ENCODE assay signal across 12 cellular contexts in the genomic region with DNA sequence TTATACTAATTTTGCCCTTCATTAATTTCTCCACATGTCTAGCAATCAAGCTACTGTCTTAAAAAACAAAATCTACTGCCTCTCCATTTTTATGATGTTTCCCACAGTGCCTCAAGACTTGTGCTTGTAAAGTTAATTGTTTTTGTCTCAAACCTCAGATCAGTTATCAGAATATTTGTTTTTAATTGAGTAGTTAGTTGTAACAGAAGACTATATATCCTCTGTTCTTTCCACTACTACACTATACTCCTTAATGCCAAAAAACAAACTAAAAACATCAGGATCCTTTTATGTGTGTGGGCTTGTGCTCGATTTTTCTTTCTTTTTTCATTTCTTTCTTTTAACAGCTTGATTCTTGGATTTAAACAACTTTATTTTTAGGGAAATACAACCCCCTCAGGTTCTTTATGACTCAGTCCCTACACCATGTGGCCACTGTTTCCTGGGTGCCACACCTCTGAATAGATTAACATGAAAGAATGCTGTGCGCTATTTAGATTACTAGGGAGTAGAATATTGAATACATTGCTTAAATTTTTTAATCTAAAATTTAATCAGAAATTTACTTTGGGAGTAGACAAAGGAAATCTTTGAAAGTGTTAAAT. TPM values are rescaled to one million over a fixed set of nuclear protein-coding genes. Genes with fewer than 3 reads are reported as not detected.
DNase-seq lines count a peak whose midpoint lies in the region; ATAC-seq, FAIRE-seq and TF ChIP-seq lines count a peak whose summit lies in the region.
"Had no signal": no experiment of that assay in that cellular context is flagged by ENCODE, and none has a peak within 500 bp of the region (broad histone marks: within the 10 kb centered on the region; RNA-seq: fewer than 3 reads in every experiment).

No MANE protein-coding gene starts in this region.

- no peaks in the 10 kb centered on the region for H3K9me1 ChIP-seq in keratinocyte (ENCODE audit: control insufficient read depth, extremely low read depth, insufficient read depth, low read length)

- H2AFZ ChIP-seq in keratinocyte (ENCODE audit: control insufficient read depth, low read length), result peak overlapping the region; percentile 83

- no peaks in the 10 kb centered on the region for H3K9me3 Mint-ChIP-seq in activated naive CD8-positive, alpha-beta T cell (ENCODE audit: low read depth)
- no peaks in the 10 kb centered on the region for H3K9me3 Mint-ChIP-seq in activated naive CD8-positive, alpha-beta T cell treated with anti-CD3 and anti-CD28 coated beads, Interleukin-2, amount 50 U/mL, for 24 hours
- no peaks in the 10 kb centered on the region for H3K9me3 Mint-ChIP-seq in type B pancreatic cell
- H3K9me3 Mint-ChIP-seq in naive thymus-derived CD8-positive, alpha-beta T cell, result no peaks in the 10 kb centered on the region
- no peaks in the 10 kb centered on the region for H3K9me3 Mint-ChIP-seq in activated naive CD4-positive, alpha-beta T cell treated with anti-CD3 and anti-CD28 coated beads, Interleukin-2, amount 10 ng/mL, durations not matched to agents 7 days and 5 days

- H3K27ac Mint-ChIP-seq in activated naive CD8-positive, alpha-beta T cell, result peak overlapping the region; percentile 50
- H3K27ac Mint-ChIP-seq in activated naive CD8-positive, alpha-beta T cell treated with anti-CD3 and anti-CD28 coated beads, Interleukin-2, amount 50 U/mL, for 24 hours, result no peak overlapping the region
- H3K27ac Mint-ChIP-seq in type B pancreatic cell, result peak overlapping the region; percentile 68
- H3K27ac Mint-ChIP-seq in naive thymus-derived CD8-positive, alpha-beta T cell, result no peak overlapping the region
- H3K27ac Mint-ChIP-seq in activated naive CD4-positive, alpha-beta T cell treated with anti-CD3 and anti-CD28 coated beads, Interleukin-2, amount 10 ng/mL, durations not matched to agents 7 days and 5 days, result no peak overlapping the region
- H3K27ac Mint-ChIP-seq: activated CD4-positive, alpha-beta T cell treated with anti-CD3 and anti-CD28 coated beads for 36 hours had no signal

- peaks cover 4% of the 10 kb centered on the region for H3K36me3 Mint-ChIP-seq in activated naive CD8-positive, alpha-beta T cell
- no peaks in the 10 kb centered on the region for H3K36me3 Mint-ChIP-seq in activated naive CD8-positive, alpha-beta T cell treated with anti-CD3 and anti-CD28 coated beads, Interleukin-2, amount 50 U/mL, for 24 hours (ENCODE audit: low read depth)
- no peaks in the 10 kb centered on the region for H3K36me3 Mint-ChIP-seq in type B pancreatic cell
- no peaks in the 10 kb centered on the region for H3K36me3 Mint-ChIP-seq in naive thymus-derived CD8-positive, alpha-beta T cell
- no peaks in the 10 kb centered on the region for H3K36me3 Mint-ChIP-seq in activated naive CD4-positive, alpha-beta T cell treated with anti-CD3 and anti-CD28 coated beads, Interleukin-2, amount 10 ng/mL, durations not matched to agents 7 days and 5 days

- TF ChIP-seq CTCF in VCaP (conservative IDR thresholded peaks at IDR 0.05), result no peak
- no peak for TF ChIP-seq CTCF in keratinocyte (optimal IDR thresholded peaks at IDR 0.05 in 1 of 3, IDR thresholded peaks at IDR 0.05 in 1 of 3, conservative IDR thresholded peaks at IDR 0.05 in 1 of 3; ENCODE audit: extremely low read depth in 1 of 3, insufficient read depth in 2 of 3, low read length in 3 of 3)
- no peak for TF ChIP-seq CTCF in type B pancreatic cell (conservative IDR thresholded peaks at IDR 0.05)

- FAIRE-seq in keratinocyte (lab: Jason Lieb, UNC), result peak; percentile 17

- no peaks in the 10 kb centered on the region for H4K20me1 ChIP-seq in keratinocyte (ENCODE audit: control insufficient read depth, extremely low read depth, insufficient read depth, low read length)

- H3K27ac ChIP-seq in VCaP (peak overlapping the region; percentile 58), keratinocyte (ENCODE audit: control insufficient read depth, insufficient read depth, low read length) (peak overlapping the region; percentile 90)

- dilution Hi-C loops in keratinocyte (cut with MboI; ENCODE audit: extremely low pct_ligation_motif_present, low sequenced_read_pairs), result no loop called here

- peaks cover 5% of the 10 kb centered on the region for H3K4me1 Mint-ChIP-seq in activated naive CD8-positive, alpha-beta T cell (ENCODE audit: low read depth)
- H3K4me1 Mint-ChIP-seq in activated naive CD8-positive, alpha-beta T cell treated with anti-CD3 and anti-CD28 coated beads, Interleukin-2, amount 50 U/mL, for 24 hours, result peaks cover 6% of the 10 kb centered on the region
- peaks cover 14% of the 10 kb centered on the region for H3K4me1 Mint-ChIP-seq in type B pancreatic cell (ENCODE audit: unreplicated experiment)
- H3K4me1 Mint-ChIP-seq in naive thymus-derived CD8-positive, alpha-beta T cell, result peaks cover 0 to 8% (median 2%) of the 10 kb centered on the region in 4 donors
- peaks cover 9% of the 10 kb centered on the region for H3K4me1 Mint-ChIP-seq in activated naive CD4-positive, alpha-beta T cell treated with anti-CD3 and anti-CD28 coated beads, Interleukin-2, amount 10 ng/mL, durations not matched to agents 7 days and 5 days

- no peak for DNase-seq in activated naive CD8-positive, alpha-beta T cell treated with anti-CD3 and anti-CD28 coated beads, Interleukin-2, amount 50 U/mL, for 24 hours
- DNase-seq in keratinocyte (ENCODE audit: low read depth, low spot score) (no peak), type B pancreatic cell (ENCODE audit: extremely low spot score, unreplicated experiment) (no peak)
- no peak for DNase-seq in central memory CD4-positive, alpha-beta T cell
- no peak for DNase-seq in naive thymus-derived CD8-positive, alpha-beta T cell
- DNase-seq in activated naive CD4-positive, alpha-beta T cell treated with anti-CD3 and anti-CD28 coated beads, Interleukin-2, amount 10 ng/mL, durations not matched to agents 7 days and 5 days, result no peak
- DNase-seq: activated CD4-positive, alpha-beta T cell treated with anti-CD3 and anti-CD28 coated beads for 36 hours; cortex of kidney; NCI-H510A had no signal

- H3K4me3 ChIP-seq in keratinocyte (ENCODE audit: control insufficient read depth in 2 of 3, extremely low read depth in 1 of 3, insufficient read depth in 2 of 3, low read depth in 1 of 3, low read length in 3 of 3), result peak overlapping the region in 2 of 3 experiments; percentile 13 to 39

- CTCF ChIA-PET in activated naive CD4-positive, alpha-beta T cell treated with anti-CD3 and anti-CD28 coated beads, Interleukin-2, amount 10 ng/mL, durations not matched to agents 7 days and 5 days (lab: Charles Lee), result no interaction called here

- peak overlapping the region; percentile 35 for H3K9ac ChIP-seq in keratinocyte (ENCODE audit: control insufficient read depth, extremely low read depth, insufficient read depth, low read length)

- H3K4me1 ChIP-seq in keratinocyte (ENCODE audit: control insufficient read depth, extremely low read depth, insufficient read depth, low read length), result peaks cover 36% of the 10 kb centered on the region

- H3K4me3 Mint-ChIP-seq in activated naive CD8-positive, alpha-beta T cell, result no peak overlapping the region
- H3K4me3 Mint-ChIP-seq in activated naive CD8-positive, alpha-beta T cell treated with anti-CD3 and anti-CD28 coated beads, Interleukin-2, amount 50 U/mL, for 24 hours, result no peak overlapping the region
- H3K4me3 Mint-ChIP-seq in type B pancreatic cell, result no peak overlapping the region
- H3K4me3 Mint-ChIP-seq in naive thymus-derived CD8-positive, alpha-beta T cell, result no peak overlapping the region
- H3K4me3 Mint-ChIP-seq in activated naive CD4-positive, alpha-beta T cell treated with anti-CD3 and anti-CD28 coated beads, Interleukin-2, amount 10 ng/mL, durations not matched to agents 7 days and 5 days, result no peak overlapping the region
- H3K4me3 Mint-ChIP-seq: activated CD4-positive, alpha-beta T cell treated with anti-CD3 and anti-CD28 coated beads for 36 hours had no signal

- H3K79me2 ChIP-seq in keratinocyte (ENCODE audit: control insufficient read depth, insufficient read depth, low read length), result no peaks in the 10 kb centered on the region

- POLR2A ChIA-PET in naive thymus-derived CD8-positive, alpha-beta T cell (lab: Charles Lee), result no interaction called here

- H3K4me2 ChIP-seq in keratinocyte (ENCODE audit: control insufficient read depth, extremely low read depth, insufficient read depth, low read depth, low read length), result peak overlapping the region; percentile 67

- H3K27me3 Mint-ChIP-seq in activated naive CD8-positive, alpha-beta T cell, result no peaks in the 10 kb centered on the region
- no peaks in the 10 kb centered on the region for H3K27me3 Mint-ChIP-seq in activated naive CD8-positive, alpha-beta T cell treated with anti-CD3 and anti-CD28 coated beads, Interleukin-2, amount 50 U/mL, for 24 hours
- H3K27me3 Mint-ChIP-seq in type B pancreatic cell, result no peaks in the 10 kb centered on the region
- H3K27me3 Mint-ChIP-seq in naive thymus-derived CD8-positive, alpha-beta T cell, result no peaks in the 10 kb centered on the region
- no peaks in the 10 kb centered on the region for H3K27me3 Mint-ChIP-seq in activated naive CD4-positive, alpha-beta T cell treated with anti-CD3 and anti-CD28 coated beads, Interleukin-2, amount 10 ng/mL, durations not matched to agents 7 days and 5 days
- H3K27me3 Mint-ChIP-seq: activated CD4-positive, alpha-beta T cell treated with anti-CD3 and anti-CD28 coated beads for 36 hours had no signal

- H3K36me3 ChIP-seq in keratinocyte (ENCODE audit: control insufficient read depth in 2 of 2, extremely low read depth in 1 of 2, insufficient read depth in 2 of 2, low read length in 2 of 2), result no peaks in the 10 kb centered on the region

- ATAC-seq in activated naive CD8-positive, alpha-beta T cell treated with anti-CD3 and anti-CD28 coated beads, Interleukin-2, amount 50 U/mL, for 24 hours, result no peak
- no peak for ATAC-seq in naive thymus-derived CD8-positive, alpha-beta T cell
- ATAC-seq: activated CD4-positive, alpha-beta T cell treated with anti-CD3 and anti-CD28 coated beads for 36 hours had no signal

- no peaks in the 10 kb centered on the region for H3K27me3 ChIP-seq in keratinocyte (ENCODE audit: control insufficient read depth, extremely low read depth, insufficient read depth, low read length)

- no peaks in the 10 kb centered on the region for H3K9me3 ChIP-seq in keratinocyte (ENCODE audit: control insufficient read depth, low read depth, low read length)

RNA-seq across cellular contexts. Expression of a gene that starts 1.2 kb away (rescaled TPM):
- 0.36 to 1.1 TPM (median 0.63 TPM) in 3 replicates for polyA plus RNA-seq in keratinocyte
- 3.0 TPM for polyA plus RNA-seq in keratinocyte (2011; ENCODE audit: low read depth)
- polyA plus RNA-seq in keratinocyte (2011; cell fraction: cytosol; rRNA removed), result 0.61 and 0.66 TPM in 2 replicates
- polyA plus RNA-seq in keratinocyte (2011; cell fraction: nucleus; rRNA removed), result 1.7 and 2.2 TPM in 2 replicates
- polyA plus RNA-seq in keratinocyte (2012; ENCODE audit: low replicate concordance), result 0.25 and 1.2 TPM in 2 replicates
- 0.67 to 0.86 TPM in 2 of 3 replicates, not detected in the other for polyA minus RNA-seq in keratinocyte
- not detected for polyA minus RNA-seq in keratinocyte (2011; cell fraction: cytosol; rRNA and poly(A)+ RNA removed)
- 1.3 and 2.1 TPM in 2 replicates for polyA minus RNA-seq in keratinocyte (2011; cell fraction: nucleus; rRNA and poly(A)+ RNA removed)
- 1.3 TPM in 1 of 2 replicates, not detected in the other for total RNA-seq in type B pancreatic cell (ENCODE audit: low replicate concordance)
- not detected for total RNA-seq in naive thymus-derived CD8-positive, alpha-beta T cell
- polyA plus RNA-seq in naive thymus-derived CD8-positive, alpha-beta T cell, result not detected
- total RNA-seq: activated CD4-positive, alpha-beta T cell treated with anti-CD3 and anti-CD28 coated beads for 36 hours had no signal

RNA-seq across cellular contexts. Expression of a gene that starts 54.7 kb away (rescaled TPM):
- 0.36 to 0.99 TPM (median 0.75 TPM) in 3 replicates for polyA plus RNA-seq in keratinocyte
- 3.8 TPM for polyA plus RNA-seq in keratinocyte (2011; ENCODE audit: low read depth)
- polyA plus RNA-seq in keratinocyte (2011; cell fraction: cytosol; rRNA removed), result 0.62 and 1.7 TPM in 2 replicates
- polyA plus RNA-seq in keratinocyte (2011; cell fraction: nucleus; rRNA removed), result 0.43 and 0.61 TPM in 2 replicates
- 0.41 and 1.5 TPM in 2 replicates for polyA plus RNA-seq in keratinocyte (2012; ENCODE audit: low replicate concordance)
- polyA minus RNA-seq in keratinocyte, result 0.63 to 0.64 TPM in 2 of 3 replicates, not detected in the other
- not detected for polyA minus RNA-seq in keratinocyte (2011; cell fraction: cytosol; rRNA and poly(A)+ RNA removed)
- polyA minus RNA-seq in keratinocyte (2011; cell fraction: nucleus; rRNA and poly(A)+ RNA removed), result 0.32 TPM in 1 of 2 replicates, not detected in the other
- total RNA-seq in type B pancreatic cell (ENCODE audit: low replicate concordance), result 0.24 and 0.51 TPM in 2 replicates
- not detected for total RNA-seq in naive thymus-derived CD8-positive, alpha-beta T cell
- polyA plus RNA-seq in naive thymus-derived CD8-positive, alpha-beta T cell, result not detected
- total RNA-seq: activated CD4-positive, alpha-beta T cell treated with anti-CD3 and anti-CD28 coated beads for 36 hours had no signal

RNA-seq across cellular contexts. Expression of a gene that starts 56.9 kb away (rescaled TPM):
- polyA plus RNA-seq in keratinocyte, result not detected in 3 replicates
- polyA plus RNA-seq in keratinocyte (2011; ENCODE audit: low read depth), result not detected
- polyA plus RNA-seq in keratinocyte (2011; cell fraction: cytosol; rRNA removed), result not detected in 2 replicates
- not detected in 2 replicates for polyA plus RNA-seq in keratinocyte (2011; cell fraction: nucleus; rRNA removed)
- 0.08 TPM in 1 of 2 replicates, not detected in the other for polyA plus RNA-seq in keratinocyte (2012; ENCODE audit: low replicate concordance)
- not detected in 3 replicates for polyA minus RNA-seq in keratinocyte
- polyA minus RNA-seq in keratinocyte (2011; cell fraction: cytosol; rRNA and poly(A)+ RNA removed), result not detected
- not detected in 2 replicates for polyA minus RNA-seq in keratinocyte (2011; cell fraction: nucleus; rRNA and poly(A)+ RNA removed)
- not detected in 2 replicates for total RNA-seq in type B pancreatic cell (ENCODE audit: low replicate concordance)
- total RNA-seq in naive thymus-derived CD8-positive, alpha-beta T cell, result not detected
- polyA plus RNA-seq in naive thymus-derived CD8-positive, alpha-beta T cell, result not detected
- total RNA-seq: activated CD4-positive, alpha-beta T cell treated with anti-CD3 and anti-CD28 coated beads for 36 hours had no signal
- polyA plus RNA-seq: AG04450 had no signal

Comparison
In these comparisons a context has a peak if more than half of its experiments do, and no peak if none do; other contexts are left out.
1. H3K27ac Mint-ChIP-seq: peak in activated naive CD8-positive, alpha-beta T cell (single experiment) and type B pancreatic cell (single experiment); none in activated naive CD8-positive, alpha-beta T cell treated with anti-CD3 and anti-CD28 coated beads, Interleukin-2, amount 50 U/mL, for 24 hours (single experiment), naive thymus-derived CD8-positive, alpha-beta T cell (0 of 10) and activated naive CD4-positive, alpha-beta T cell treated with anti-CD3 and anti-CD28 coated beads, Interleukin-2, amount 10 ng/mL, durations not matched to agents 7 days and 5 days (single experiment).